ENCODE assay signal across 1 cellular context in genomic region chr12:20438307-20438779, GRCh38.
TF ChIP-seq lines count a peak whose summit lies in the region.

No MANE protein-coding gene starts in this region.

TF ChIP-seq in IMR-90, 13 proteins besides CTCF, POLR2A, EP300 and RAD21 (continued from another document):
- TF ChIP-seq USF2 (IDR thresholded peaks at IDR 0.05; ENCODE audit: low read depth, low read length) (no peak), RFX5 (IDR thresholded peaks at IDR 0.05; ENCODE audit: low read depth, low read length) (no peak), MAFK (IDR thresholded peaks at IDR 0.05; ENCODE audit: low read depth, low read length) (no peak), MAZ (IDR thresholded peaks at IDR 0.05; ENCODE audit: borderline replicate concordance, low read depth, low read length) (no peak), RCOR1 (IDR thresholded peaks at IDR 0.05; ENCODE audit: insufficient replicate concordance, low read length) (no peak), CEBPB (IDR thresholded peaks at IDR 0.05; ENCODE audit: low read depth, low read length) (no peak)
